In genomic region chr17:71163121-71163812, GRCh38 we compare ENCODE assay signal across 2 cellular contexts.
A peak's percentile ranks its signal among the peaks of the same experiment; 100 is the strongest.
TF ChIP-seq lines count a peak whose summit lies in the region.

No MANE protein-coding gene starts in this region.

TF ChIP-seq in liver, 16 proteins besides CTCF, POLR2A, EP300 and RAD21:
- TF ChIP-seq REST (IDR thresholded peaks at IDR 0.05) (no peak), FOXA2 (IDR thresholded peaks at IDR 0.05) (peak; percentile 7), MAX (IDR thresholded peaks at IDR 0.05) (peak; percentile 17), JUND (IDR thresholded peaks at IDR 0.05) (peak in 1 of 2 donors; percentile 20), RXRA (IDR thresholded peaks at IDR 0.05) (peak; percentile 64 to 72), SP1 (IDR thresholded peaks at IDR 0.05) (peak; percentile 44), HNF4A (conservative IDR thresholded peaks at IDR 0.05) (peak in 1 of 2 donors; percentile 52), FOXA1 (IDR thresholded peaks at IDR 0.05) (no peak), TAF1 (conservative IDR thresholded peaks at IDR 0.05) (no peak), ATF3 (IDR thresholded peaks at IDR 0.05) (no peak), ZBTB33 (IDR thresholded peaks at IDR 0.05) (peak; percentile 52), GABPA (IDR thresholded peaks at IDR 0.05 in 1 of 2, conservative IDR thresholded peaks at IDR 0.05 in 1 of 2) (no peak)
TF ChIP-seq in liver: peak in this region for 7.

TF ChIP-seq in HepG2, 621 proteins besides CTCF, POLR2A, EP300 and RAD21 (continued from another document):
- no peak for TF ChIP-seq ZNF564 (CRISPR knock-in tag; IDR thresholded peaks at IDR 0.05)
- TF ChIP-seq ZNF143 (CRISPR knock-in tag; IDR thresholded peaks at IDR 0.05): no peak
- TF ChIP-seq SAFB2 (CRISPR knock-in tag; IDR thresholded peaks at IDR 0.05; ENCODE audit: borderline replicate concordance, low read depth): no peak
- TF ChIP-seq FOXO4 (CRISPR knock-in tag; conservative IDR thresholded peaks at IDR 0.05): no peak
- TF ChIP-seq NFE2L2 (IDR thresholded peaks at IDR 0.05; ENCODE audit: low read length): no peak
- TF ChIP-seq IRX3 (CRISPR knock-in tag; IDR thresholded peaks at IDR 0.05; ENCODE audit: borderline replicate concordance, low read depth): no peak
- TF ChIP-seq NR2F1 (CRISPR knock-in tag; IDR thresholded peaks at IDR 0.05): no peak
- no peak for TF ChIP-seq GABPB1 (CRISPR knock-in tag; IDR thresholded peaks at IDR 0.05)
- TF ChIP-seq HBP1 (CRISPR knock-in tag; IDR thresholded peaks at IDR 0.05; ENCODE audit: low read depth): no peak
- no peak for TF ChIP-seq GLI4 (CRISPR knock-in tag; IDR thresholded peaks at IDR 0.05; ENCODE audit: borderline replicate concordance)
- no peak for TF ChIP-seq AHDC1 (CRISPR knock-in tag; IDR thresholded peaks at IDR 0.05; ENCODE audit: borderline replicate concordance)
